1 cellular context compared by ENCODE assay signal in genomic region chr9:110578896-110579752, GRCh38.
TF ChIP-seq lines count a peak whose summit lies in the region.

Gene SVEP1 (minus strand): TSS chr9:110579741. CDS start chr9:110579543, 198 bp downstream.

TF ChIP-seq in IMR-90, 13 proteins besides CTCF, POLR2A, EP300 and RAD21 (continued from another document):
- TF ChIP-seq MAFK (IDR thresholded peaks at IDR 0.05; ENCODE audit: low read depth, low read length) (no peak), RFX5 (IDR thresholded peaks at IDR 0.05; ENCODE audit: low read depth, low read length) (no peak), RCOR1 (IDR thresholded peaks at IDR 0.05; ENCODE audit: insufficient replicate concordance, low read length) (no peak), MAZ (IDR thresholded peaks at IDR 0.05; ENCODE audit: borderline replicate concordance, low read depth, low read length) (no peak)
TF ChIP-seq in IMR-90: peak in this region for 3.
